In genomic region chr1:66266756-66267155, GRCh38 we compare ENCODE assay signal across 1 cellular context.
TF ChIP-seq lines count a peak whose summit lies in the region.

No MANE protein-coding gene starts in this region.

TF ChIP-seq in IMR-90, 13 proteins besides CTCF, POLR2A, EP300 and RAD21:
- TF ChIP-seq FOS (IDR thresholded peaks at IDR 0.05; ENCODE audit: low read depth, low read length) (no peak), BHLHE40 (IDR thresholded peaks at IDR 0.05; ENCODE audit: low read depth, low read length) (no peak), MAZ (IDR thresholded peaks at IDR 0.05; ENCODE audit: borderline replicate concordance, low read depth, low read length) (no peak), CEBPB (IDR thresholded peaks at IDR 0.05; ENCODE audit: low read depth, low read length) (no peak), RFX5 (IDR thresholded peaks at IDR 0.05; ENCODE audit: low read depth, low read length) (no peak), CHD1 (IDR thresholded peaks at IDR 0.05; ENCODE audit: low read depth, low read length) (no peak), SMC3 (IDR thresholded peaks at IDR 0.05; ENCODE audit: low read depth, low read length) (no peak), NFE2L2 (IDR thresholded peaks at IDR 0.05; ENCODE audit: low read depth, low read length) (no peak), ELK1 (IDR thresholded peaks at IDR 0.05; ENCODE audit: borderline replicate concordance, low read depth, low read length) (no peak)
